Comparison of ENCODE assay signal across 15 cellular contexts in genomic region chr18:59971871-59972270, GRCh38.
DNase-seq lines count a peak whose midpoint lies in the region; ATAC-seq, FAIRE-seq and TF ChIP-seq lines count a peak whose summit lies in the region.
"Had no signal": no experiment of that assay in that cellular context is flagged by ENCODE, and none has a peak within 500 bp of the region (broad histone marks: within the 10 kb centered on the region; RNA-seq: fewer than 3 reads in every experiment).

No MANE protein-coding gene starts in this region.

- intact Hi-C loops in posterior vena cava (cut with DNase I): no loop called here

- POLR2A ChIA-PET in WTC11 (lab: Charles Lee): no interaction called here

- no peak overlapping the region for H3K4me3 Mint-ChIP-seq in WTC11
- H3K4me3 Mint-ChIP-seq: CD4-positive, CD25-positive, alpha-beta regulatory T cell; CD8-positive, alpha-beta memory T cell had no signal

- no peak overlapping the region for H3K27ac Mint-ChIP-seq in WTC11
- H3K27ac Mint-ChIP-seq: CD8-positive, alpha-beta memory T cell had no signal

- peaks cover 3% of the 10 kb centered on the region; the same call in 1 of the 2 replicates for H3K9me3 Mint-ChIP-seq in WTC11
- H3K9me3 Mint-ChIP-seq: CD4-positive, CD25-positive, alpha-beta regulatory T cell; CD8-positive, alpha-beta memory T cell had no signal

- ATAC-seq in WTC11: peak; percentile 46; the same call in 1 of the 2 replicates
- ATAC-seq in GM21515 (IDR thresholded peaks at IDR 0.05; ENCODE audit: unreplicated experiment): no peak

- TF ChIP-seq CTCF in LNCaP clone FGC (IDR thresholded peaks at IDR 0.05; ENCODE audit: control insufficient read depth, extremely low read depth, insufficient read depth) (no peak), WTC11 (IDR thresholded peaks at IDR 0.05) (no peak)

- no peak overlapping the region for H3K4me3 ChIP-seq in LNCaP clone FGC (ENCODE audit: low read depth, low read length)
- H3K4me3 ChIP-seq: GM23248, HAP-1 had no signal

- peaks cover 11% of the 10 kb centered on the region for H3K27me3 Mint-ChIP-seq in WTC11 (ENCODE audit: low read depth)

- H3K4me1 Mint-ChIP-seq in WTC11: no peaks in the 10 kb centered on the region

- CTCF ChIA-PET in WTC11 (lab: Charles Lee): no interaction called here

- peak; percentile 55 for FAIRE-seq in GM19239 (lab: Jason Lieb, UNC)

- H3K36me3 Mint-ChIP-seq in WTC11: no peaks in the 10 kb centered on the region
- H3K36me3 Mint-ChIP-seq: CD8-positive, alpha-beta memory T cell had no signal

- no peak for DNase-seq in GM19239 (ENCODE audit: insufficient read length, low spot score)
- peak; percentile 56 for DNase-seq in LNCaP clone FGC (ENCODE audit: low read depth)
- no peak for DNase-seq in WTC11 (ENCODE audit: low spot score)
- peak; percentile 12 for DNase-seq in iris pigment epithelial cell (ENCODE audit: low read depth)
- no peak for DNase-seq in epidermal melanocyte (ENCODE audit: insufficient read length, low spot score)
- DNase-seq in posterior vena cava (ENCODE audit: low spot score): no peak
- no peak for DNase-seq in NCI-H82 treated with DMSO at 0.1 percent for 48 hours (lab: John Stamatoyannopoulos, UW; ENCODE audit: unreplicated experiment)
- DNase-seq: BE2C; C1 segment of cervical spinal cord; CD8-positive, alpha-beta memory T cell; COR-L47; GM23248 had no signal

TF ChIP-seq in WTC11, 78 proteins besides CTCF, POLR2A, EP300 and RAD21:
- TF ChIP-seq FOXK1 (CRISPR knock-in tag; IDR thresholded peaks at IDR 0.05) (no peak), GRHL2 (CRISPR knock-in tag; IDR thresholded peaks at IDR 0.05; ENCODE audit: insufficient replicate concordance, severe bottlenecking) (no peak), USF1 (CRISPR knock-in tag; IDR thresholded peaks at IDR 0.05) (no peak), ZNF317 (CRISPR knock-in tag; IDR thresholded peaks at IDR 0.05; ENCODE audit: borderline replicate concordance, low read depth) (no peak), ATF6 (CRISPR knock-in tag; IDR thresholded peaks at IDR 0.05) (no peak), ERG (CRISPR knock-in tag; IDR thresholded peaks at IDR 0.05) (no peak), RORB (CRISPR knock-in tag; IDR thresholded peaks at IDR 0.05) (no peak), E2F4 (CRISPR knock-in tag; IDR thresholded peaks at IDR 0.05; ENCODE audit: borderline replicate concordance, low read depth) (no peak), ZNF263 (CRISPR knock-in tag; IDR thresholded peaks at IDR 0.05; ENCODE audit: low read depth) (no peak), MXD4 (CRISPR knock-in tag; IDR thresholded peaks at IDR 0.05; ENCODE audit: borderline replicate concordance) (no peak), CREM (CRISPR knock-in tag; IDR thresholded peaks at IDR 0.05) (no peak), ZSCAN18 (CRISPR knock-in tag; IDR thresholded peaks at IDR 0.05) (no peak)
TF ChIP-seq in WTC11: peak in this region for 0.

Comparison
In these comparisons a context has a peak if more than half of its experiments do, and no peak if none do; other contexts are left out.
1. DNase-seq: peak in LNCaP clone FGC (single experiment) and iris pigment epithelial cell (single experiment); none in GM19239 (single experiment), WTC11 (single experiment), epidermal melanocyte (single experiment), posterior vena cava (single experiment) and NCI-H82 treated with DMSO at 0.1 percent for 48 hours (single experiment).